8 cellular contexts compared by ENCODE assay signal in genomic region chr7:148932-149855, GRCh38. TPM values are rescaled to one million over a fixed set of nuclear protein-coding genes. Genes with fewer than 3 reads are reported as not detected.
DNase-seq lines count a peak whose midpoint lies in the region; ATAC-seq and TF ChIP-seq lines count a peak whose summit lies in the region.

No MANE protein-coding gene starts in this region.

- H3K9me3 ChIP-seq in mucosa of descending colon: no peaks in the 10 kb centered on the region

- H3K27ac ChIP-seq in epithelial cell of prostate: peak overlapping the region; percentile 85

- peak; percentile 97 for DNase-seq in DMS 273 treated with DMSO at 0.1 percent for 48 hours (lab: John Stamatoyannopoulos, UW)
- peak; percentile 96 for DNase-seq in HuH-7.5 (ENCODE audit: low spot score)
- DNase-seq in OCI-M1 (lab: John Stamatoyannopoulos, UW): peak; percentile 99
- DNase-seq in activated T-cell treated with anti-CD3 and anti-CD28 coated beads for 48 hours (ENCODE audit: low read depth): peak; percentile 95
- DNase-seq in epithelial cell of prostate (ENCODE audit: low read depth, low spot score): peak; percentile 95
- DNase-seq in mucosa of descending colon: peak; percentile 95 to 98 (median 97)
- DNase-seq in stimulated activated CD8-positive, alpha-beta memory T cell treated with anti-CD3 and anti-CD28 coated beads, Interleukin-4, amount 100 ng/mL, for 1 hour (ENCODE audit: low read depth in 2 of 2, low spot score in 1 of 2): peak; percentile 92 to 95

- intact Hi-C loops in mucosa of descending colon (cut with DNase I, micrococcal nuclease): no loop called here

- H3K36me3 ChIP-seq in mucosa of descending colon (ENCODE audit: low read depth): no peaks in the 10 kb centered on the region

- peaks cover 7% of the 10 kb centered on the region for H3K4me1 ChIP-seq in mucosa of descending colon (ENCODE audit: low read depth)

- peak overlapping the region; percentile 7 for H3K4me3 ChIP-seq in mucosa of descending colon

- TF ChIP-seq CTCF in mucosa of descending colon (IDR thresholded peaks at IDR 0.05): no peak

- ATAC-seq in GM21528 (IDR thresholded peaks at IDR 0.05; ENCODE audit: low FRiP score, unreplicated experiment) (peak; percentile 97), mucosa of descending colon (peak; percentile 96)

RNA-seq across cellular contexts. Expression of gene FAM20C, which starts 43.2 kb away (rescaled TPM):
- 10 to 100 TPM; 20.7 to 47.7 (median 26.5) TPM for total RNA-seq in mucosa of descending colon

Comparison
In these comparisons a context has a peak if more than half of its experiments do, and no peak if none do; other contexts are left out.
1. Peak in every context shown above with its lines: DNase-seq, ATAC-seq, H3K4me3 ChIP-seq and H3K27ac ChIP-seq.